ENCODE assay signal across 1 cellular context in the genomic region with DNA sequence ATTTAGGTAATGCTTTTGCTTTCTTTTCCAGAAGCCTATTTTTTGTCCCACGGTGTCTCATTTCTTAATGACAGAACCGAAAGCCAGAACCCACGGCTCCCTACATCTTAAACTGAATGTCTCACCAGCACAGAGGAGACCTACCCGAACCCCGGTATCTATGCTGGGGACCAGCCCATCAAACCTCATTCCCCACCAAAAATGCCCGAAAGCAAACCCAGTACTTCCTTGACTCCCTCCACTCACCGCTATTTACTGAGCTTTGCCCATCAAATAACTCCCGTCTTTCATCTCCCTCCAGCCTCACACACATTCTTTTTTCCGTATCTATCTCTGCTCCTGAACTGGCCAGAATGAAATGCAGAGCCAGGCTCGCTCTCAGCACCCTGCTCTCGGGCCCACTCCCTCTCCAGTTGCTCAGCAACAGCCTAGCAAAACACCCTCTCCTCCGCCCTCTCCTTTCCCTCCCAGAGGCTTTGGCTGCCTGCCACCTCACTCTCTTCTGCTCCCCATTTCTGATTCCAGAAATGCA.
TF ChIP-seq lines count a peak whose summit lies in the region.

No MANE protein-coding gene starts in this region.

TF ChIP-seq in GM12878, 131 proteins besides CTCF, POLR2A, EP300 and RAD21:
- TF ChIP-seq, protein P1, sequence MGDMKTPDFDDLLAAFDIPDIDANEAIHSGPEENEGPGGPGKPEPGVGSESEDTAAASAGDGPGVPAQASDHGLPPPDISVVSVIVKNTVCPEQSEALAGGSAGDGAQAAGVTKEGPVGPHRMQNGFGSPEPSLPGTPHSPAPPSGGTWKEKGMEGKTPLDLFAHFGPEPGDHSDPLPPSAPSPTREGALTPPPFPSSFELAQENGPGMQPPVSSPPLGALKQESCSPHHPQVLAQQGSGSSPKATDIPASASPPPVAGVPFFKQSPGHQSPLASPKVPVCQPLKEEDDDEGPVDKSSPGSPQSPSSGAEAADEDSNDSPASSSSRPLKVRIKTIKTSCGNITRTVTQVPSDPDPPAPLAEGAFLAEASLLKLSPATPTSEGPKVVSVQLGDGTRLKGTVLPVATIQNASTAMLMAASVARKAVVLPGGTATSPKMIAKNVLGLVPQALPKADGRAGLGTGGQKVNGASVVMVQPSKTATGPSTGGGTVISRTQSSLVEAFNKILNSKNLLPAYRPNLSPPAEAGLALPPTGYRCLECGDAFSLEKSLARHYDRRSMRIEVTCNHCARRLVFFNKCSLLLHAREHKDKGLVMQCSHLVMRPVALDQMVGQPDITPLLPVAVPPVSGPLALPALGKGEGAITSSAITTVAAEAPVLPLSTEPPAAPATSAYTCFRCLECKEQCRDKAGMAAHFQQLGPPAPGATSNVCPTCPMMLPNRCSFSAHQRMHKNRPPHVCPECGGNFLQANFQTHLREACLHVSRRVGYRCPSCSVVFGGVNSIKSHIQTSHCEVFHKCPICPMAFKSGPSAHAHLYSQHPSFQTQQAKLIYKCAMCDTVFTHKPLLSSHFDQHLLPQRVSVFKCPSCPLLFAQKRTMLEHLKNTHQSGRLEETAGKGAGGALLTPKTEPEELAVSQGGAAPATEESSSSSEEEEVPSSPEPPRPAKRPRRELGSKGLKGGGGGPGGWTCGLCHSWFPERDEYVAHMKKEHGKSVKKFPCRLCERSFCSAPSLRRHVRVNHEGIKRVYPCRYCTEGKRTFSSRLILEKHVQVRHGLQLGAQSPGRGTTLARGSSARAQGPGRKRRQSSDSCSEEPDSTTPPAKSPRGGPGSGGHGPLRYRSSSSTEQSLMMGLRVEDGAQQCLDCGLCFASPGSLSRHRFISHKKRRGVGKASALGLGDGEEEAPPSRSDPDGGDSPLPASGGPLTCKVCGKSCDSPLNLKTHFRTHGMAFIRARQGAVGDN (IDR thresholded peaks at IDR 0.05): no peak
- no peak for TF ChIP-seq ZBTB11 (CRISPR knock-in tag; IDR thresholded peaks at IDR 0.05)
- peak; percentile 50; the same call in 1 of the 2 replicates for TF ChIP-seq EZH2 (IDR thresholded peaks at IDR 0.05; ENCODE audit: borderline replicate concordance, control insufficient read depth, low read depth, low read length)
